ENCODE assay signal across 26 cellular contexts in the genomic region with DNA sequence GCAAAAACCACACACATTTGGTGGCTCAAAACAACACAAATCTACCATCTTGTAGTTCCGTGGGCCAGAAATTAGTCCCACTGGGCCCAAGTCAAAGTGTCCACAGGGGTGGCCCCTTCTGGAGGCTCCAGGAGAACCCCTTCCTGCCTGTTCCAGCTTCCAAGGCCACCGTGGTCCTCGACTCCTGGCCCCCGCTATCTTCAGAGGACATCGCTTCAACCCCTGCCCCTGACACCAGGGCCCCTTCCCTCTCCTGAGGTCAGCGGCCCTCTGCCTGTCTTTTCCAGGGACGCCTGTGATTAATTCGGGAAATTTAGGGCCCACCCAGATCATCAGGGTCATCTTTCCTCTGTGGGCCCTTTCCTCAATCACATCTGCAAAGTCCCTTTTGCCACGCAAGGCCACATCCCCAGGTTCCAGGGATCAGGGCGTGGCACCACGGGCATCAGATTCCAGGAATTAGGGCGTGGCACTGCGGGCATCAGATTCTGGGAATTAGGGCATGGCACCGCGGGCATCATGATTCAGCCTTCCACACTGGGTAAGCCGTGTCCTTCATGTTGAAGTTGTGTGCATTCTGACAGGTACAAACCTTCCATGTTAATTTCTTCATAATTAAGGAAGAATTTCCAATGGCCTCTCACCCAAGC. TPM values are rescaled to one million over a fixed set of nuclear protein-coding genes. Genes with fewer than 3 reads are reported as not detected.
"Had no signal": no experiment of that assay in that cellular context is flagged by ENCODE, and none has a peak within 500 bp of the region (broad histone marks: within the 10 kb centered on the region; RNA-seq: fewer than 3 reads in every experiment).

No MANE protein-coding gene starts in this region.

- H3K4me1 ChIP-seq: colonic mucosa, foreskin keratinocyte, pancreas, psoas muscle, upper lobe of left lung had no signal

- H3K4me3 Mint-ChIP-seq: endodermal cell, neural crest cell had no signal

- H3K36me3 ChIP-seq: colonic mucosa, heart left ventricle, pancreas, tibial artery, upper lobe of left lung, vagina had no signal

- H3K4me3 ChIP-seq: colonic mucosa, heart left ventricle, pancreas, psoas muscle, skin epidermis, tibial artery, upper lobe of left lung, vagina had no signal

- H3K36me3 Mint-ChIP-seq: naive B cell had no signal

- H3K4me1 Mint-ChIP-seq: endodermal cell, naive B cell had no signal

- H3K27me3 Mint-ChIP-seq: naive B cell had no signal

- H3K27ac ChIP-seq: colonic mucosa, foreskin keratinocyte, heart left ventricle, pancreas, psoas muscle, skin epidermis, tibial artery, upper lobe of left lung, vagina had no signal

- H3K27ac Mint-ChIP-seq: endodermal cell had no signal

- H3K9me3 Mint-ChIP-seq: neural crest cell had no signal

- H3K9me3 ChIP-seq: colonic mucosa, heart left ventricle, pancreas, psoas muscle, tibial artery, upper lobe of left lung, vagina had no signal

- H3K27me3 ChIP-seq: colonic mucosa, heart left ventricle, pancreas, tibial artery, upper lobe of left lung, vagina had no signal

- DNase-seq: cerebellar nuclear complex; colonic mucosa; dermis blood vessel endothelial cell; endodermal cell; erythroblast; foreskin keratinocyte; heart left ventricle; hippocampal formation; left colon; mesendoderm; naive B cell; psoas muscle; retina; stimulated activated CD4-positive, alpha-beta T cell treated with anti-CD3 and anti-CD28 coated beads, Interleukin-12 subunit alpha, Interleukin-12 subunit beta, amount 100 ng/mL, for 4 hours; stimulated activated naive CD4-positive, alpha-beta T cell treated with Interleukin-2 at 50 U/mL for 16 hours had no signal

- ATAC-seq: foreskin keratinocyte, heart left ventricle, left colon, pancreas, psoas muscle, sciatic nerve had no signal

RNA-seq across cellular contexts. Expression of gene SMOC2, which starts 59.9 kb away (rescaled TPM):
- total RNA-seq: dermis blood vessel endothelial cell, endothelial cell of umbilical vein, glomerular endothelial cell, kidney epithelial cell, lung microvascular endothelial cell had no signal
- polyA plus RNA-seq: endothelial cell of umbilical vein had no signal
